In the genomic region with DNA sequence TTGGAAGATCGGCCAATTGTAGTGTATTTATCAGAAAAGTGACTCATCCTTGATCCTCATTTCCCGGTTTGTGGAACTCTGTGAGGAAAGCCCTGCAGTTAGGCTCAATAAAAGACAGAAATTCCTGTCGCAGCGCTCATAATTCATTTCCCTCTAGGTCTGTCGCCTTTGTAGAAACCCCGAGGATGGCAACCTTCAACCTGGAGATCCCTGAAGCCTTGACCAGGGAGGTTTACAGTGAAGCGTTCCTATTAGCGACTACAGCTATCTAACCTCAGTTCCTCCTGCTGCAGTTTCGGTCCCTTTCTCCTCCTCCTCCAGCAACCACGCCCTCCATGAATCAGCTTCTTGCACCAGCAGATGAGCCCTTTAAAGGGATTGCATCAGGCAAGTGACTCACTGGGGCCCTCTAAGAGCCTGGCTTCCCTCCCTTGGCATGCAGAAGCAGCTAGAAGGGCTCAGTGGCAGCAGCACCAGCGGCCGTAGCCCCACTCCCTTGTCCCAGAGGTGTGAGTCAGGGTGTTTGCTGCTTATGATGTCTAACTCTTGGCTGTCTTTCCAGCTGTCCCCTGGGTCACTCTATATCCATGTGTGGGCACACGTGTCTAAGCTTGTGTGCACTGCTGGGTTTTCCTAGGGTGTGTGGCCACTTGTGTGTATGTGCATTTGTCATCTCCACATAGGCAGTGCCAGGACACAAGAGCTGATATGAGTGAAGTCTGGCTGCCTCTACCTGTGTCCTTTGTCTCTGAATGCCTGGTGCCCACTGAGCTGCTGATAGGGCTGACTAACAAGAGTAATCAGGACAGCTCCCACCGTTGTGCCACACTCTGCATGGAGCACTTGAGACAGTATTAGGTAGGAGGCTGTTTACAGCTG, we compare ENCODE assay signal across 1 cellular context.
A peak's percentile ranks its signal among the peaks of the same experiment; 100 is the strongest.
TF ChIP-seq lines count a peak whose summit lies in the region.

No MANE protein-coding gene starts in this region.

TF ChIP-seq in HCT116, 20 proteins besides CTCF, POLR2A, EP300 and RAD21 (continued from another document):
- TF ChIP-seq TCF7L2 (IDR thresholded peaks at IDR 0.05; ENCODE audit: borderline replicate concordance, extremely low read depth, insufficient read depth, insufficient read length) (peak; percentile 76), ZFX (IDR thresholded peaks at IDR 0.05) (no peak), POLR2AphosphoS5 (IDR thresholded peaks at IDR 0.05; ENCODE audit: low read depth, low read length) (peak; percentile 95), REST (IDR thresholded peaks at IDR 0.05; ENCODE audit: low read depth) (no peak)
- TF ChIP-seq, protein P1, sequence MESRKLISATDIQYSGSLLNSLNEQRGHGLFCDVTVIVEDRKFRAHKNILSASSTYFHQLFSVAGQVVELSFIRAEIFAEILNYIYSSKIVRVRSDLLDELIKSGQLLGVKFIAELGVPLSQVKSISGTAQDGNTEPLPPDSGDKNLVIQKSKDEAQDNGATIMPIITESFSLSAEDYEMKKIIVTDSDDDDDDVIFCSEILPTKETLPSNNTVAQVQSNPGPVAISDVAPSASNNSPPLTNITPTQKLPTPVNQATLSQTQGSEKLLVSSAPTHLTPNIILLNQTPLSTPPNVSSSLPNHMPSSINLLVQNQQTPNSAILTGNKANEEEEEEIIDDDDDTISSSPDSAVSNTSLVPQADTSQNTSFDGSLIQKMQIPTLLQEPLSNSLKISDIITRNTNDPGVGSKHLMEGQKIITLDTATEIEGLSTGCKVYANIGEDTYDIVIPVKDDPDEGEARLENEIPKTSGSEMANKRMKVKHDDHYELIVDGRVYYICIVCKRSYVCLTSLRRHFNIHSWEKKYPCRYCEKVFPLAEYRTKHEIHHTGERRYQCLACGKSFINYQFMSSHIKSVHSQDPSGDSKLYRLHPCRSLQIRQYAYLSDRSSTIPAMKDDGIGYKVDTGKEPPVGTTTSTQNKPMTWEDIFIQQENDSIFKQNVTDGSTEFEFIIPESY (IDR thresholded peaks at IDR 0.05; ENCODE audit: extremely low read depth, insufficient replicate concordance, low read length), result peak; percentile 73
TF ChIP-seq in HCT116: peak in this region for 4.
